In genomic region chr6:29941916-29942274, GRCh38 we compare ENCODE assay signal across 8 cellular contexts. TPM values are rescaled to one million over a fixed set of nuclear protein-coding genes. Genes with fewer than 3 reads are reported as not detected.
A peak's percentile ranks its signal among the peaks of the same experiment; 100 is the strongest.
DNase-seq lines count a peak whose midpoint lies in the region; ATAC-seq and TF ChIP-seq lines count a peak whose summit lies in the region.

No MANE protein-coding gene starts in this region.

- H3K4me3 Mint-ChIP-seq in activated CD8-positive, alpha-beta memory T cell treated with anti-CD3 and anti-CD28 coated beads, Interleukin-2, amount 10 ng/mL, durations not matched to agents 7 days and 5 days = peak overlapping the region; percentile 88
- peak overlapping the region; percentile 86 to 99 (median 91) for H3K4me3 Mint-ChIP-seq in brain

- ATAC-seq in activated CD8-positive, alpha-beta memory T cell treated with anti-CD3 and anti-CD28 coated beads, Interleukin-2, amount 10 ng/mL, durations not matched to agents 7 days and 5 days = no peak
- no peak for ATAC-seq in lung (ENCODE audit: insufficient read depth, low FRiP score)
- peak in 1 of 2 donors; percentile 48 for ATAC-seq in upper lobe of left lung (ENCODE audit: low FRiP score in 2 of 2)
- no peak for ATAC-seq in HG02852 (IDR thresholded peaks at IDR 0.05; ENCODE audit: unreplicated experiment)

- H3K9me3 ChIP-seq in lung (ENCODE audit: control insufficient read depth in 2 of 2, insufficient read depth in 1 of 2, low read length in 1 of 2) = no peaks in the 10 kb centered on the region
- H3K9me3 ChIP-seq in upper lobe of left lung = no peaks in the 10 kb centered on the region

- DNase-seq in activated CD8-positive, alpha-beta memory T cell treated with anti-CD3 and anti-CD28 coated beads, Interleukin-2, amount 10 ng/mL, durations not matched to agents 7 days and 5 days = no peak
- no peak for DNase-seq in activated CD8-positive, alpha-beta memory T cell treated with anti-CD3 and anti-CD28 coated beads for 24 hours
- DNase-seq in lung (ENCODE audit: low spot score) = no peak
- no peak for DNase-seq in upper lobe of left lung
- DNase-seq in cerebellar nuclear complex (lab: John Stamatoyannopoulos, UW) = no peak
- DNase-seq in UCSD-AML1 (lab: John Stamatoyannopoulos, UW; ENCODE audit: unreplicated experiment) = no peak

- H3K9me3 Mint-ChIP-seq in activated CD8-positive, alpha-beta memory T cell treated with anti-CD3 and anti-CD28 coated beads, Interleukin-2, amount 10 ng/mL, durations not matched to agents 7 days and 5 days (ENCODE audit: low read depth) = peaks cover 2% of the 10 kb centered on the region
- no peaks in the 10 kb centered on the region for H3K9me3 Mint-ChIP-seq in brain

- H3K36me3 ChIP-seq in lung (ENCODE audit: control insufficient read depth in 2 of 2, insufficient read depth in 2 of 2, low read length in 2 of 2) (peaks cover 0 to 14% of the 10 kb centered on the region in 2 donors), upper lobe of left lung (peaks cover 0 to 20% (median 1%) of the 10 kb centered on the region in 4 donors)

- TF ChIP-seq CTCF in brain (conservative IDR thresholded peaks at IDR 0.05) (no peak), lung (IDR thresholded peaks at IDR 0.05; ENCODE audit: control extremely low read depth, extremely low read depth) (no peak), upper lobe of left lung (IDR thresholded peaks at IDR 0.05) (no peak)

- H3K4me1 Mint-ChIP-seq in activated CD8-positive, alpha-beta memory T cell treated with anti-CD3 and anti-CD28 coated beads, Interleukin-2, amount 10 ng/mL, durations not matched to agents 7 days and 5 days = peaks cover 39% of the 10 kb centered on the region
- peaks cover 43% of the 10 kb centered on the region for H3K4me1 Mint-ChIP-seq in brain

- WGBS in lung, 2 donors = 0 to 6% methylated on average over 5 of the region's 5 CpGs
- 0 to 2% methylated on average over 4 to 5 of the region's 5 CpGs for WGBS in upper lobe of left lung, 2 donors

- H3K27me3 ChIP-seq in lung (ENCODE audit: control insufficient read depth, insufficient read depth) (no peaks in the 10 kb centered on the region), upper lobe of left lung (no peaks in the 10 kb centered on the region)

- peak overlapping the region; percentile 99 for H3K27ac Mint-ChIP-seq in activated CD8-positive, alpha-beta memory T cell treated with anti-CD3 and anti-CD28 coated beads, Interleukin-2, amount 10 ng/mL, durations not matched to agents 7 days and 5 days
- peak overlapping the region; percentile 61 to 100 (median 90) for H3K27ac Mint-ChIP-seq in brain

- TF ChIP-seq EP300 in upper lobe of left lung (IDR thresholded peaks at IDR 0.05) = no peak

- H3K4me1 ChIP-seq in lung (ENCODE audit: control insufficient read depth in 2 of 2, insufficient read depth in 2 of 2, low read length in 2 of 2) (peaks cover 5 to 11% of the 10 kb centered on the region in 2 donors), upper lobe of left lung (peaks cover 0 to 9% (median 6%) of the 10 kb centered on the region in 4 donors)

- no peak for TF ChIP-seq POLR2A in upper lobe of left lung (IDR thresholded peaks at IDR 0.05)

- H3K4me3 ChIP-seq in lung = peak overlapping the region; percentile 31
- peak overlapping the region in 3 of 4 donors; percentile 44 to 67 (median 62) for H3K4me3 ChIP-seq in upper lobe of left lung

- peak overlapping the region; percentile 89 to 94 for H3K27ac ChIP-seq in lung (ENCODE audit: low read depth in 1 of 2, low read length in 1 of 2)
- H3K27ac ChIP-seq in upper lobe of left lung = peak overlapping the region; percentile 89 to 97 (median 92)

- CTCF ChIA-PET in activated CD8-positive, alpha-beta memory T cell treated with anti-CD3 and anti-CD28 coated beads, Interleukin-2, amount 10 ng/mL, durations not matched to agents 7 days and 5 days (lab: Charles Lee) = interaction anchor here (0.8 to 1.4 kb wide), 2 partner anchors 23 to 95 kb away, joined by 3 to 9 read pairs; no protein-coding TSS in a partner anchor

- no peaks in the 10 kb centered on the region for H3K27me3 Mint-ChIP-seq in activated CD8-positive, alpha-beta memory T cell treated with anti-CD3 and anti-CD28 coated beads, Interleukin-2, amount 10 ng/mL, durations not matched to agents 7 days and 5 days
- H3K27me3 Mint-ChIP-seq in brain = peaks cover 18% of the 10 kb centered on the region

- peaks cover 46% of the 10 kb centered on the region for H3K36me3 Mint-ChIP-seq in activated CD8-positive, alpha-beta memory T cell treated with anti-CD3 and anti-CD28 coated beads, Interleukin-2, amount 10 ng/mL, durations not matched to agents 7 days and 5 days
- H3K36me3 Mint-ChIP-seq in brain = peaks cover 30% of the 10 kb centered on the region

RNA-seq across cellular contexts. Expression of gene HLA-A, which starts 0.4 kb away (rescaled TPM):
- 1,000 to 10,000 TPM; 1,622 to 2,021 TPM for total RNA-seq in activated CD8-positive, alpha-beta memory T cell treated with anti-CD3 and anti-CD28 coated beads, Interleukin-2, amount 10 ng/mL, durations not matched to agents 7 days and 5 days
- 522 TPM for polyA plus RNA-seq in brain (ENCODE audit: insufficient read depth, low read depth, low replicate concordance)
- total RNA-seq in lung = 100 to 1,000 TPM; 320 to 577 TPM
- 1,000 to 10,000 TPM in 1 of 2 donors, 100 to 1,000 TPM in 1; 845 to 3,222 TPM for polyA plus RNA-seq in lung
- 1,000 to 10,000 TPM in 3 of 6 donors, 100 to 1,000 TPM in 3; 497 to 1,319 (median 949) TPM for total RNA-seq in upper lobe of left lung
